14 cellular contexts compared by ENCODE assay signal in genomic region chr20:654427-654770, GRCh38. TPM values are rescaled to one million over a fixed set of nuclear protein-coding genes. Genes with fewer than 3 reads are reported as not detected.
A peak's percentile ranks its signal among the peaks of the same experiment; 100 is the strongest.
DNase-seq lines count a peak whose midpoint lies in the region; ATAC-seq, FAIRE-seq and TF ChIP-seq lines count a peak whose summit lies in the region.
"Had no signal": no experiment of that assay in that cellular context is flagged by ENCODE, and none has a peak within 500 bp of the region (broad histone marks: within the 10 kb centered on the region; RNA-seq: fewer than 3 reads in every experiment).

No MANE protein-coding gene starts in this region.

- POLR2A ChIA-PET in CD8-positive, alpha-beta memory T cell (lab: Charles Lee): no interaction called here

- H3K27ac ChIP-seq in CD8-positive, alpha-beta memory T cell (ENCODE audit: low read depth, low read length): peak overlapping the region; percentile 76
- no peak overlapping the region for H3K27ac ChIP-seq in left lung
- H3K27ac ChIP-seq: epithelial cell of prostate had no signal

- H3K4me3 Mint-ChIP-seq in T-helper 2 cell treated with Interferon-gamma antibody and Interleukin-4, amounts not matched to agents 5 μg/mL and 100 μg/mL, for 36 hours: peak overlapping the region; percentile 83
- H3K4me3 Mint-ChIP-seq in CD8-positive, alpha-beta memory T cell: peak overlapping the region; percentile 81 to 88 (median 85)
- H3K4me3 Mint-ChIP-seq in activated T-helper 1 cell treated with anti-CD3 and anti-CD28 coated beads, Interleukin-12 subunit alpha, Interleukin-12 subunit beta, Interleukin-2, Interleukin-4 antibody, amounts not matched to agents 30 ng/mL and 10 ng/mL and 1 ng/mL, durations not matched to agents 14 hours and 24 hours and 36 hours: peak overlapping the region; percentile 83
- H3K4me3 Mint-ChIP-seq in nephron: peak overlapping the region; percentile 76 to 84 (median 81)

- no peaks in the 10 kb centered on the region for H3K36me3 ChIP-seq in CD8-positive, alpha-beta memory T cell (ENCODE audit: insufficient read depth, low read length)
- H3K36me3 ChIP-seq in left lung: peaks cover 0 to 12% of the 10 kb centered on the region in 2 donors

- no peaks in the 10 kb centered on the region for H3K9me3 Mint-ChIP-seq in T-helper 2 cell treated with Interferon-gamma antibody and Interleukin-4, amounts not matched to agents 5 μg/mL and 100 μg/mL, for 36 hours
- H3K9me3 Mint-ChIP-seq in CD8-positive, alpha-beta memory T cell: no peaks in the 10 kb centered on the region
- H3K9me3 Mint-ChIP-seq in activated T-helper 1 cell treated with anti-CD3 and anti-CD28 coated beads, Interleukin-12 subunit alpha, Interleukin-12 subunit beta, Interleukin-2, Interleukin-4 antibody, amounts not matched to agents 30 ng/mL and 10 ng/mL and 1 ng/mL, durations not matched to agents 14 hours and 24 hours and 36 hours: no peaks in the 10 kb centered on the region
- no peaks in the 10 kb centered on the region for H3K9me3 Mint-ChIP-seq in nephron

- no peaks in the 10 kb centered on the region for H3K9me3 ChIP-seq in CD8-positive, alpha-beta memory T cell (ENCODE audit: low read length)
- no peaks in the 10 kb centered on the region for H3K9me3 ChIP-seq in left lung
- H3K9me3 ChIP-seq: heart right ventricle, Peyer's patch had no signal

- H3K4me1 Mint-ChIP-seq in T-helper 2 cell treated with Interferon-gamma antibody and Interleukin-4, amounts not matched to agents 5 μg/mL and 100 μg/mL, for 36 hours (ENCODE audit: low read depth): peaks cover 14% of the 10 kb centered on the region
- peaks cover 32 to 44% (median 35%) of the 10 kb centered on the region in 3 donors for H3K4me1 Mint-ChIP-seq in CD8-positive, alpha-beta memory T cell
- H3K4me1 Mint-ChIP-seq in activated T-helper 1 cell treated with anti-CD3 and anti-CD28 coated beads, Interleukin-12 subunit alpha, Interleukin-12 subunit beta, Interleukin-2, Interleukin-4 antibody, amounts not matched to agents 30 ng/mL and 10 ng/mL and 1 ng/mL, durations not matched to agents 14 hours and 24 hours and 36 hours (ENCODE audit: low read depth): peaks cover 35% of the 10 kb centered on the region
- peaks cover 27% of the 10 kb centered on the region for H3K4me1 Mint-ChIP-seq in nephron

- H3K4me3 ChIP-seq in CD8-positive, alpha-beta memory T cell (ENCODE audit: low read length): peak overlapping the region; percentile 64
- no peak overlapping the region for H3K4me3 ChIP-seq in left lung

- FAIRE-seq in urothelium cell line (lab: Jason Lieb, UNC): no peak

- H3K27me3 ChIP-seq in CD8-positive, alpha-beta memory T cell (ENCODE audit: insufficient read depth, low read length, poor library complexity, severe bottlenecking): peaks cover 4% of the 10 kb centered on the region
- H3K27me3 ChIP-seq in left lung: peaks cover 0 to 21% of the 10 kb centered on the region in 2 donors
- H3K27me3 ChIP-seq: Peyer's patch had no signal

- peaks cover 22% of the 10 kb centered on the region for H3K4me1 ChIP-seq in CD8-positive, alpha-beta memory T cell (ENCODE audit: insufficient read depth, low read length)
- peaks cover 13 to 37% of the 10 kb centered on the region in 2 donors for H3K4me1 ChIP-seq in left lung

- H3K36me3 Mint-ChIP-seq in T-helper 2 cell treated with Interferon-gamma antibody and Interleukin-4, amounts not matched to agents 5 μg/mL and 100 μg/mL, for 36 hours (ENCODE audit: low read depth): peaks cover 8% of the 10 kb centered on the region
- peaks cover 0 to 10% (median 3%) of the 10 kb centered on the region in 3 donors for H3K36me3 Mint-ChIP-seq in CD8-positive, alpha-beta memory T cell
- H3K36me3 Mint-ChIP-seq in activated T-helper 1 cell treated with anti-CD3 and anti-CD28 coated beads, Interleukin-12 subunit alpha, Interleukin-12 subunit beta, Interleukin-2, Interleukin-4 antibody, amounts not matched to agents 30 ng/mL and 10 ng/mL and 1 ng/mL, durations not matched to agents 14 hours and 24 hours and 36 hours (ENCODE audit: low read depth): peaks cover 13% of the 10 kb centered on the region
- peaks cover 9% of the 10 kb centered on the region for H3K36me3 Mint-ChIP-seq in nephron (ENCODE audit: low read depth)

- intact Hi-C loops in activated T-helper 1 cell treated with anti-CD3 and anti-CD28 coated beads, Interleukin-12 subunit alpha, Interleukin-12 subunit beta, Interleukin-2, Interleukin-4 antibody, amounts not matched to agents 30 ng/mL and 10 ng/mL and 1 ng/mL, durations not matched to agents 14 hours and 24 hours and 36 hours (cut with micrococcal nuclease): loop anchor here (10.0 kb wide), 1 partner anchor 190 kb away; the partner anchor contains the start of gene TBC1D20
- intact Hi-C loops in left lung (cut with DNase I): no loop called here

- H3K27me3 Mint-ChIP-seq in T-helper 2 cell treated with Interferon-gamma antibody and Interleukin-4, amounts not matched to agents 5 μg/mL and 100 μg/mL, for 36 hours (ENCODE audit: low read depth): peaks cover 39% of the 10 kb centered on the region
- H3K27me3 Mint-ChIP-seq in CD8-positive, alpha-beta memory T cell: peaks cover 13 to 16% of the 10 kb centered on the region in 2 donors
- peaks cover 22% of the 10 kb centered on the region for H3K27me3 Mint-ChIP-seq in activated T-helper 1 cell treated with anti-CD3 and anti-CD28 coated beads, Interleukin-12 subunit alpha, Interleukin-12 subunit beta, Interleukin-2, Interleukin-4 antibody, amounts not matched to agents 30 ng/mL and 10 ng/mL and 1 ng/mL, durations not matched to agents 14 hours and 24 hours and 36 hours (ENCODE audit: insufficient read depth)
- peaks cover 33% of the 10 kb centered on the region for H3K27me3 Mint-ChIP-seq in nephron (ENCODE audit: low read depth)

- no peak overlapping the region for H3K27ac Mint-ChIP-seq in T-helper 2 cell treated with Interferon-gamma antibody and Interleukin-4, amounts not matched to agents 5 μg/mL and 100 μg/mL, for 36 hours
- peak overlapping the region; percentile 5 to 94 (median 72) for H3K27ac Mint-ChIP-seq in CD8-positive, alpha-beta memory T cell
- peak overlapping the region; percentile 62 for H3K27ac Mint-ChIP-seq in activated T-helper 1 cell treated with anti-CD3 and anti-CD28 coated beads, Interleukin-12 subunit alpha, Interleukin-12 subunit beta, Interleukin-2, Interleukin-4 antibody, amounts not matched to agents 30 ng/mL and 10 ng/mL and 1 ng/mL, durations not matched to agents 14 hours and 24 hours and 36 hours
- H3K27ac Mint-ChIP-seq in nephron: peak overlapping the region; percentile 0 to 44 (median 32)

- no peak for ATAC-seq in left lung
- no peak for ATAC-seq in HG02642 (IDR thresholded peaks at IDR 0.05; ENCODE audit: poor library complexity, unreplicated experiment)

- DNase-seq in T-helper 2 cell treated with Interferon-gamma antibody and Interleukin-4, amounts not matched to agents 5 μg/mL and 100 μg/mL, for 36 hours (ENCODE audit: low spot score): no peak
- DNase-seq in T-helper 2 cell (no peak), left lung (no peak), urothelium cell line (ENCODE audit: low spot score) (no peak)
- no peak for DNase-seq in CD8-positive, alpha-beta memory T cell
- DNase-seq in activated T-helper 1 cell treated with anti-CD3 and anti-CD28 coated beads, Interleukin-12 subunit alpha, Interleukin-12 subunit beta, Interleukin-2, Interleukin-4 antibody, amounts not matched to agents 30 ng/mL and 10 ng/mL and 1 ng/mL, durations not matched to agents 14 hours and 24 hours and 36 hours (ENCODE audit: low spot score): no peak
- DNase-seq: ACHN, cerebellar nuclear complex, heart right ventricle, occipital lobe, Peyer's patch had no signal

- CTCF ChIA-PET in CD8-positive, alpha-beta memory T cell (lab: Charles Lee): interaction anchor here (2.2 to 2.4 kb wide), 2 partner anchors 9 to 13 kb away, joined by 6 to 9 read pairs; no protein-coding TSS in a partner anchor

- TF ChIP-seq CTCF in nephron (IDR thresholded peaks at IDR 0.05; ENCODE audit: unreplicated experiment in 3 of 3): no peak
- no peak for TF ChIP-seq CTCF in left lung (IDR thresholded peaks at IDR 0.05)

RNA-seq across cellular contexts. Expression of gene SRXN1, which starts 1.4 kb away (rescaled TPM):
- 10 to 100 TPM; 25.9 to 26.3 TPM for total RNA-seq in CD8-positive, alpha-beta memory T cell
- polyA plus RNA-seq in CD8-positive, alpha-beta memory T cell: 20.3 TPM
- total RNA-seq in activated T-helper 1 cell treated with anti-CD3 and anti-CD28 coated beads, Interleukin-12 subunit alpha, Interleukin-12 subunit beta, Interleukin-2, Interleukin-4 antibody, amounts not matched to agents 30 ng/mL and 10 ng/mL and 1 ng/mL, durations not matched to agents 14 hours and 24 hours and 36 hours: 28.8 and 30.2 TPM in 2 replicates
- total RNA-seq in left lung: 10 to 100 TPM; 24.7 to 40.9 TPM

RNA-seq across cellular contexts. Expression of gene SCRT2, which starts 21.2 kb away (rescaled TPM):
- not detected for total RNA-seq in CD8-positive, alpha-beta memory T cell
- polyA plus RNA-seq in CD8-positive, alpha-beta memory T cell: not detected
- total RNA-seq in activated T-helper 1 cell treated with anti-CD3 and anti-CD28 coated beads, Interleukin-12 subunit alpha, Interleukin-12 subunit beta, Interleukin-2, Interleukin-4 antibody, amounts not matched to agents 30 ng/mL and 10 ng/mL and 1 ng/mL, durations not matched to agents 14 hours and 24 hours and 36 hours: not detected in 2 replicates
- not detected for total RNA-seq in left lung
- total RNA-seq: heart right ventricle, Peyer's patch had no signal
- polyA plus RNA-seq: heart right ventricle had no signal

RNA-seq across cellular contexts. Expression of gene TCF15, which starts 44.3 kb away (rescaled TPM):
- not detected for total RNA-seq in CD8-positive, alpha-beta memory T cell
- not detected for polyA plus RNA-seq in CD8-positive, alpha-beta memory T cell
- 0.13 TPM in 1 of 2 replicates, not detected in the other for total RNA-seq in activated T-helper 1 cell treated with anti-CD3 and anti-CD28 coated beads, Interleukin-12 subunit alpha, Interleukin-12 subunit beta, Interleukin-2, Interleukin-4 antibody, amounts not matched to agents 30 ng/mL and 10 ng/mL and 1 ng/mL, durations not matched to agents 14 hours and 24 hours and 36 hours
- total RNA-seq in left lung: under 1 TPM; 0.18 to 0.52 TPM
- total RNA-seq: Peyer's patch had no signal
